In genomic region chr19:12486265-12486783, GRCh38 we compare ENCODE assay signal across 1 cellular context.
A peak's percentile ranks its signal among the peaks of the same experiment; 100 is the strongest.
TF ChIP-seq lines count a peak whose summit lies in the region.

No MANE protein-coding gene starts in this region.

TF ChIP-seq in HepG2, 621 proteins besides CTCF, POLR2A, EP300 and RAD21:
- peak; percentile 49 for TF ChIP-seq HNRNPK (IDR thresholded peaks at IDR 0.05; ENCODE audit: low read depth, low read length, poor library complexity, severe bottlenecking)
- TF ChIP-seq ZNF460 (CRISPR knock-in tag; IDR thresholded peaks at IDR 0.05; ENCODE audit: borderline replicate concordance), result peak; percentile 30; the same call in 1 of the 2 replicates
- peak; percentile 91 for TF ChIP-seq PCBP2 (optimal IDR thresholded peaks at IDR 0.05; ENCODE audit: low read depth, low read length, poor library complexity, severe bottlenecking)
